In genomic region chr15:99016680-99017321, GRCh38 we compare ENCODE assay signal across 12 cellular contexts. TPM values are rescaled to one million over a fixed set of nuclear protein-coding genes. Genes with fewer than 3 reads are reported as not detected.
DNase-seq lines count a peak whose midpoint lies in the region; ATAC-seq, FAIRE-seq and TF ChIP-seq lines count a peak whose summit lies in the region.
"Had no signal": no experiment of that assay in that cellular context is flagged by ENCODE, and none has a peak within 500 bp of the region (broad histone marks: within the 10 kb centered on the region; RNA-seq: fewer than 3 reads in every experiment).

No MANE protein-coding gene starts in this region.

- H4K20me1 ChIP-seq in GM12878 (ENCODE audit: control insufficient read depth, insufficient read depth) = no peaks in the 10 kb centered on the region; the same call in 1 of the 2 replicates

- H3K4me2 ChIP-seq in GM12878 (ENCODE audit: control insufficient read depth, insufficient read depth) (peak overlapping the region; percentile 70), mesendoderm (ENCODE audit: low read length) (no peak overlapping the region)
- H3K4me2 ChIP-seq: KMS-11 had no signal

- in situ Hi-C loops in Caki2 (cut with HindIII; ENCODE audit: low pct_unique_long_range_greater_than_20kb, low sequenced_read_pairs) (no loop called here), GM12878 (cut with MboI) (no loop called here)

- DNase-seq in Caki2 (ENCODE audit: low read depth) (peak; percentile 28), GM12878 (ENCODE audit: low read depth, low spot score) (no peak), mesendoderm (peak; percentile 59), KG1 (lab: John Stamatoyannopoulos, UW) (no peak)
- DNase-seq: OCI-M1 had no signal

- SMC1A ChIA-PET in GM12878 (lab: Charles Lee; ENCODE audit: uncharacterized antibody, unreplicated experiment) = interaction anchor here (1.0 to 4.2 kb wide), 4 partner anchors 14 to 65 kb away, joined by 6 to 29 read pairs (median 9); no protein-coding TSS in a partner anchor

- peaks cover 18% of the 10 kb centered on the region for H3K79me2 ChIP-seq in GM12878 (ENCODE audit: control insufficient read depth, insufficient read depth, low read length)
- no peaks in the 10 kb centered on the region for H3K79me2 ChIP-seq in mesendoderm (ENCODE audit: control insufficient read depth, insufficient read depth, low read length)

- no peaks in the 10 kb centered on the region; the same call in 1 of the 2 replicates for H3K27me3 ChIP-seq in HUES6 (ENCODE audit: control insufficient read depth, insufficient read depth, low read length)
- no peaks in the 10 kb centered on the region for H3K27me3 ChIP-seq in GM12878 (replicated peaks in 1 of 2; ENCODE audit: control insufficient read depth in 2 of 2, insufficient read depth in 2 of 2, low read length in 1 of 2)
- no peaks in the 10 kb centered on the region for H3K27me3 ChIP-seq in mesendoderm (ENCODE audit: insufficient read depth, low read length, poor library complexity)

- no peaks in the 10 kb centered on the region for H3K79me1 ChIP-seq in mesendoderm (ENCODE audit: low read length)

- intact Hi-C loops in GM12878 (cut with micrococcal nuclease; ENCODE audit: unreplicated experiment) = loop anchor here (1.0 to 2.0 kb wide), 2 partner anchors 42 to 64 kb away; no protein-coding TSS in a partner anchor

- H3K18ac ChIP-seq in mesendoderm (ENCODE audit: low read length) = no peak overlapping the region

- TF ChIP-seq CTCF in GM12878 (IDR thresholded peaks at IDR 0.05 in 2 of 3, conservative IDR thresholded peaks at IDR 0.05 in 1 of 3; ENCODE audit: control insufficient read depth in 2 of 3, extremely low read depth in 1 of 3, insufficient read depth in 1 of 3, low read depth in 3 of 3, low read length in 3 of 3) = no peak

- no peak overlapping the region for H3K4ac ChIP-seq in mesendoderm (ENCODE audit: low read depth, low read length)

- H3K9me3 ChIP-seq in HUES6 (ENCODE audit: control insufficient read depth, insufficient read depth, low read depth, low read length) (no peaks in the 10 kb centered on the region), GM12878 (replicated peaks; ENCODE audit: control insufficient read depth, insufficient read depth, low read length) (no peaks in the 10 kb centered on the region)
- H3K9me3 ChIP-seq: HAP-1 had no signal

- POLR2A ChIA-PET in GM12878 (lab: Charles Lee) = interaction anchor here (1.1 kb wide), 1 partner anchor 64 kb away, joined by 3 read pairs; no protein-coding TSS in a partner anchor

- CTCF ChIA-PET in GM12878 (lab: Yijun Ruan, JAX) = interaction anchor here (0.9 to 1.5 kb wide), 3 partner anchors 19 to 64 kb away, joined by 3 to 6 read pairs (median 5); no protein-coding TSS in a partner anchor

- H2AFZ ChIP-seq in GM12878 (ENCODE audit: control insufficient read depth, low read depth, low read length) = no peak overlapping the region

- no peak overlapping the region for H3K56ac ChIP-seq in mesendoderm (ENCODE audit: low read length)

- H2BK120ac ChIP-seq in mesendoderm (ENCODE audit: low read depth, low read length) = no peak overlapping the region

- no peak for TF ChIP-seq POLR2A in GM12878 (IDR thresholded peaks at IDR 0.05; ENCODE audit: low read depth, low read length)

- H3K36me3 ChIP-seq in HUES6 (ENCODE audit: control insufficient read depth, insufficient read depth, low read length) (no peaks in the 10 kb centered on the region), GM12878 (ENCODE audit: control insufficient read depth in 2 of 2, insufficient read depth in 2 of 2, low read length in 1 of 2) (no peaks in the 10 kb centered on the region), mesendoderm (ENCODE audit: control insufficient read depth, insufficient read depth, low read length) (no peaks in the 10 kb centered on the region)
- H3K36me3 ChIP-seq: HAP-1 had no signal

- no peak for FAIRE-seq in GM12878 (lab: Jason Lieb, UNC)
- FAIRE-seq: endometrium had no signal

- H4K5ac ChIP-seq in mesendoderm (ENCODE audit: low read length) = no peak overlapping the region

- RAD21 ChIA-PET in GM12878 (lab: Charles Lee; ENCODE audit: unreplicated experiment) = interaction anchor here (0.6 to 2.0 kb wide), 7 partner anchors 35 to 133 kb away, joined by 3 to 12 read pairs (median 3); no protein-coding TSS in a partner anchor

- H2BK5ac ChIP-seq in mesendoderm (ENCODE audit: low read length) = no peak overlapping the region

- H3K9ac ChIP-seq in HUES6 (ENCODE audit: low read length) = no peak overlapping the region
- peak overlapping the region; percentile 81 for H3K9ac ChIP-seq in GM12878 (ENCODE audit: control insufficient read depth, insufficient read depth, low read length)
- no peak overlapping the region for H3K9ac ChIP-seq in mesendoderm (ENCODE audit: low read length)
- H3K9ac ChIP-seq: KMS-11 had no signal

- ATAC-seq in GM12878 (no peak), HG03025 (IDR thresholded peaks at IDR 0.05; ENCODE audit: low FRiP score, unreplicated experiment) (no peak), HG03139 (IDR thresholded peaks at IDR 0.05; ENCODE audit: unreplicated experiment) (no peak), GM19035 (IDR thresholded peaks at IDR 0.05; ENCODE audit: unreplicated experiment) (no peak)

- no TSS peak for BruUV-seq in GM12878 (replicated peaks; lab: Mats Ljungman, UMichigan)

- H3K23ac ChIP-seq in mesendoderm (ENCODE audit: low read length) = no peak overlapping the region

- no peak overlapping the region for H2BK15ac ChIP-seq in mesendoderm (replicated peaks; ENCODE audit: low read depth)

- H3K4me1 ChIP-seq in HUES6 (ENCODE audit: control insufficient read depth, insufficient read depth, low read length) (peaks cover 19% of the 10 kb centered on the region), GM12878 (ENCODE audit: control insufficient read depth, insufficient read depth, low read length) (no peaks in the 10 kb centered on the region; the same call in 1 of the 2 replicates), mesendoderm (ENCODE audit: control insufficient read depth, low read depth, low read length) (no peaks in the 10 kb centered on the region)

- H4K8ac ChIP-seq in mesendoderm (ENCODE audit: low read depth, low read length) = no peak overlapping the region

- WGBS in GM12878 (ENCODE audit: insufficient coverage, insufficient replicate concordance, low lambda C conversion rate, missing lambda C conversion rate) = 76% methylated on average over 10 of the region's 10 CpGs
- WGBS in mesendoderm (ENCODE audit: extremely low coverage, insufficient coverage, low lambda C conversion rate) = no CpG with 5 or more reads among the region's 10 CpGs

- TF ChIP-seq EP300 in GM12878 (IDR thresholded peaks at IDR 0.05; ENCODE audit: borderline replicate concordance in 1 of 2, control insufficient read depth in 1 of 2, low read depth in 2 of 2, low read length in 2 of 2) = no peak

- H2AK5ac ChIP-seq in mesendoderm (ENCODE audit: low read length) = no peak overlapping the region

- H3K4me3 ChIP-seq in HUES6 (ENCODE audit: low read depth, low read length) (peak overlapping the region; percentile 66; the same call in 1 of the 2 replicates), GM12878 (peak overlapping the region; percentile 68; the same call in 1 of the 2 replicates), mesendoderm (ENCODE audit: low read length) (no peak overlapping the region)
- H3K4me3 ChIP-seq: HAP-1 had no signal

- TF ChIP-seq RAD21 in GM12878 (IDR thresholded peaks at IDR 0.05; ENCODE audit: insufficient read depth, low read depth, low read length) = no peak

- H3K27ac ChIP-seq in HUES6 (ENCODE audit: low read depth, low read length) (no peak overlapping the region), GM12878 (ENCODE audit: control insufficient read depth, insufficient read depth) (peak overlapping the region; percentile 68), mesendoderm (ENCODE audit: low read depth, low read length) (no peak overlapping the region)
- H3K27ac ChIP-seq: KMS-11 had no signal

TF ChIP-seq in GM12878, 131 proteins besides CTCF, POLR2A, EP300 and RAD21:
- TF ChIP-seq SREBF1 (IDR thresholded peaks at IDR 0.05; ENCODE audit: low read length) (no peak), ZNF24 (IDR thresholded peaks at IDR 0.05) (no peak), PBX3 (IDR thresholded peaks at IDR 0.05; ENCODE audit: insufficient replicate concordance, low read depth, low read length) (peak; percentile 55), NFXL1 (IDR thresholded peaks at IDR 0.05; ENCODE audit: borderline replicate concordance) (peak; percentile 86; the same call in 1 of the 2 replicates), MYB (IDR thresholded peaks at IDR 0.05; ENCODE audit: borderline replicate concordance, low read depth, low read length) (no peak), ZNF217 (IDR thresholded peaks at IDR 0.05) (no peak)

RNA-seq across cellular contexts. Expression of gene PGPEP1L, which starts 9.2 kb away (rescaled TPM):
- total RNA-seq in Caki2 (2014; rRNA removed; shearing (Covaris generic); ENCODE audit: low replicate concordance) = not detected in 2 replicates
- not detected in 2 replicates for total RNA-seq in GM12878 (2013; cell fraction: nucleolus; rRNA removed)
- not detected in 2 replicates for total RNA-seq in GM12878 (2014; rRNA removed)
- total RNA-seq in GM12878 (2014; rRNA removed; fragmentation: Illumina TruSeq; extraction: Trizol) = not detected in 2 replicates
- total RNA-seq in GM12878 (2021) = not detected in 2 replicates
- not detected for polyA plus RNA-seq in GM12878 (2011; ENCODE audit: low read depth)
- not detected in 2 replicates for polyA plus RNA-seq in GM12878 (2011; rRNA removed)
- 0.13 TPM in 1 of 2 replicates, not detected in the other for polyA plus RNA-seq in GM12878 (2011; cell fraction: cytosol; rRNA removed)
- 0.15 TPM in 1 of 2 replicates, not detected in the other for polyA plus RNA-seq in GM12878 (2011; cell fraction: nucleus; rRNA removed)
- not detected in 2 replicates for polyA plus RNA-seq in GM12878 (2012)
- polyA plus RNA-seq in GM12878 (2014; fragmentation: Illumina TruSeq; extraction: Trizol) = not detected in 2 replicates
- polyA plus RNA-seq in GM12878 (2014; fragmentation: Nextera tagmentation; extraction: Ambion mirVana) = not detected
- polyA plus RNA-seq in GM12878 (2014; rRNA removed) = not detected in 2 replicates
- polyA plus RNA-seq in GM12878 (2016; fragmentation: Nextera tagmentation; extraction: Ambion mirVana) = not detected
- polyA minus RNA-seq in GM12878 (2011; rRNA and poly(A)+ RNA removed) = not detected in 2 replicates
- polyA minus RNA-seq in GM12878 (2011; cell fraction: cytosol; rRNA and poly(A)+ RNA removed) = not detected in 2 replicates
- polyA minus RNA-seq in GM12878 (2011; cell fraction: nucleus; rRNA and poly(A)+ RNA removed) = not detected in 2 replicates
- polyA plus RNA-seq in mesendoderm (2013, experiment 1 of 2) = 0.07 TPM
- polyA plus RNA-seq in mesendoderm (2013, experiment 2 of 2) = 0.06 TPM

Comparison
In these comparisons a context has a peak if more than half of its experiments do, and no peak if none do; other contexts are left out.
1. DNase-seq: peak in Caki2 (single experiment) and mesendoderm (single experiment); none in GM12878 (single experiment) and KG1 (single experiment).